In genomic region chr17:57988301-57989010, GRCh38 we compare ENCODE assay signal across 8 cellular contexts. TPM values are rescaled to one million over a fixed set of nuclear protein-coding genes. Genes with fewer than 3 reads are reported as not detected.
DNase-seq lines count a peak whose midpoint lies in the region; ATAC-seq and TF ChIP-seq lines count a peak whose summit lies in the region.

No MANE protein-coding gene starts in this region.

- H3K9me3 Mint-ChIP-seq in activated naive CD8-positive, alpha-beta T cell (ENCODE audit: low read depth): no peaks in the 10 kb centered on the region
- peaks cover 11% of the 10 kb centered on the region for H3K9me3 Mint-ChIP-seq in glutamatergic neuron (ENCODE audit: unreplicated experiment)

- H3K4me3 Mint-ChIP-seq in activated naive CD8-positive, alpha-beta T cell: peak overlapping the region; percentile 87
- peak overlapping the region; percentile 93 for H3K4me3 Mint-ChIP-seq in glutamatergic neuron (ENCODE audit: unreplicated experiment)

- peaks cover 55% of the 10 kb centered on the region for H3K4me1 Mint-ChIP-seq in activated naive CD8-positive, alpha-beta T cell (ENCODE audit: low read depth)
- peaks cover 40% of the 10 kb centered on the region for H3K4me1 Mint-ChIP-seq in glutamatergic neuron (ENCODE audit: low read depth, unreplicated experiment)

- peak overlapping the region; percentile 88 for H3K27ac Mint-ChIP-seq in activated naive CD8-positive, alpha-beta T cell
- H3K27ac Mint-ChIP-seq in glutamatergic neuron (ENCODE audit: unreplicated experiment): peak overlapping the region; percentile 98

- H3K27me3 Mint-ChIP-seq in activated naive CD8-positive, alpha-beta T cell: no peaks in the 10 kb centered on the region
- H3K27me3 Mint-ChIP-seq in glutamatergic neuron (ENCODE audit: unreplicated experiment): peaks cover 11% of the 10 kb centered on the region

- peak; percentile 62 for ATAC-seq in GM19467 (IDR thresholded peaks at IDR 0.05; ENCODE audit: unreplicated experiment)
- peak; percentile 65 for ATAC-seq in HG03571 (IDR thresholded peaks at IDR 0.05; ENCODE audit: unreplicated experiment)
- ATAC-seq in omental fat pad (ENCODE audit: low FRiP score): peak; percentile 64
- no peak for ATAC-seq in GM18519 (IDR thresholded peaks at IDR 0.05; ENCODE audit: low FRiP score, unreplicated experiment)

- H3K36me3 Mint-ChIP-seq in activated naive CD8-positive, alpha-beta T cell: no peaks in the 10 kb centered on the region
- H3K36me3 Mint-ChIP-seq in glutamatergic neuron (ENCODE audit: unreplicated experiment): no peaks in the 10 kb centered on the region

- DNase-seq in DMS114 treated with DMSO at 0.1 percent for 48 hours (lab: John Stamatoyannopoulos, UW; ENCODE audit: unreplicated experiment) (peak; percentile 55), OCI-M1 (lab: John Stamatoyannopoulos, UW) (peak; percentile 85), glutamatergic neuron (peak; percentile 75), omental fat pad (ENCODE audit: low spot score) (no peak)

- no peak for TF ChIP-seq CTCF in glutamatergic neuron (IDR thresholded peaks at IDR 0.05; ENCODE audit: partially characterized antibody, unreplicated experiment)
- TF ChIP-seq CTCF in omental fat pad (IDR thresholded peaks at IDR 0.05): no peak

RNA-seq across cellular contexts. Expression of gene VEZF1, which starts 0.4 kb away (rescaled TPM):
- 88.3 TPM for total RNA-seq in glutamatergic neuron (ENCODE audit: unreplicated experiment)
- total RNA-seq in omental fat pad: 10 to 100 TPM; 45.1 to 50.6 (median 47.6) TPM

RNA-seq across cellular contexts. Expression of gene SRSF1, which starts 18.6 kb away (rescaled TPM):
- total RNA-seq in glutamatergic neuron (ENCODE audit: unreplicated experiment) (227 TPM), omental fat pad (100 to 1,000 TPM; 181 to 274 (median 182) TPM)

RNA-seq across cellular contexts. Expression of gene CUEDC1, which starts 33.2 kb away (rescaled TPM):
- 22.9 TPM for total RNA-seq in glutamatergic neuron (ENCODE audit: unreplicated experiment)
- 10 to 100 TPM; 17.1 to 25.7 (median 22.1) TPM for total RNA-seq in omental fat pad
